ENCODE assay signal across 10 cellular contexts in the genomic region with DNA sequence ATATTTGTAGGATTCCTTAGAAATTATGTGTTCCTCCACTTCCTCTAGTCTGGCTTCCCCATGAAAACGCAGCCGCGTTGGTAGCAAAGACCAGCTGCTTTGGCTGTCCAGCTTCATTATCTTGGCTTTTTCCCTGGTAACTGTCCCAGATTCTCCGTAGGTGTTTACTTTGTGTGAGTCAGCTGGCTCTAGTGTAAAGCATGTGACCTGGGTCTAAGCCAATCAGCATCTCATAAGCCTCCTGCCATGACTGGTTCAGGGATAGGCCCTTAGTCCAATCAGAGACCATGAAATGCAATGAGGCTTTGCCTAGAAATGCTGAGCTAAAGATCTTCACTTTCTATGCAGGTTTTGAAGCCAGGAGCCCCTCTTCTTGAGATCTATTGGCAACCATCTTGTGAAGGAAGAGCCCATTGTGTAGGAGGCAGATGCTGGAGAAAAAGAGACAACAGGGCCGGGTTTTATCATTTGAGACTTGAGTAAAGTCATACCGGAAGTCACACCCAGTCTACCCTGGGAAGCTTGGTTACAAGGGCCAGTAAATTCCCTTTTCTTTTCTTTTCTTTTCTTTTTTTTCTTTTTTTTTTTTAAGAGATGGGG.
DNase-seq lines count a peak whose midpoint lies in the region; ATAC-seq and TF ChIP-seq lines count a peak whose summit lies in the region.
"Had no signal": no experiment of that assay in that cellular context is flagged by ENCODE, and none has a peak within 500 bp of the region (broad histone marks: within the 10 kb centered on the region; RNA-seq: fewer than 3 reads in every experiment).

No MANE protein-coding gene starts in this region.

- TF ChIP-seq CTCF in Loucy (conservative IDR thresholded peaks at IDR 0.05; ENCODE audit: low read length) (no peak), MM.1S (IDR thresholded peaks at IDR 0.05; ENCODE audit: low read length) (no peak)

- no peak overlapping the region for H3K4me2 ChIP-seq in Loucy (ENCODE audit: low read depth, low read length, poor library complexity, severe bottlenecking)
- no peak overlapping the region for H3K4me2 ChIP-seq in MM.1S (ENCODE audit: low read depth, low read length)

- H3K4me1 Mint-ChIP-seq in dendritic cell treated with granulocyte-macrophage colony-stimulating factor and Interleukin-4, amounts not matched to agents 40 ng/mL and 50 ng/mL, for 4 days (ENCODE audit: low read depth) = peaks cover 92% of the 10 kb centered on the region

- no peaks in the 10 kb centered on the region for H3K79me2 ChIP-seq in Loucy (ENCODE audit: insufficient read depth, low read length)
- H3K79me2 ChIP-seq in MM.1S (ENCODE audit: low read length) = no peaks in the 10 kb centered on the region

- H4K20me1 ChIP-seq in Loucy (ENCODE audit: insufficient read depth, low read length, poor library complexity, severe bottlenecking) = no peaks in the 10 kb centered on the region
- no peaks in the 10 kb centered on the region for H4K20me1 ChIP-seq in MM.1S (ENCODE audit: insufficient read depth, low read length)

- H3K27me3 ChIP-seq in Loucy (ENCODE audit: insufficient read depth, low read length, poor library complexity, severe bottlenecking) (no peaks in the 10 kb centered on the region), MM.1S (replicated peaks; ENCODE audit: insufficient read depth, low read length) (no peaks in the 10 kb centered on the region)

- H3K36me3 Mint-ChIP-seq in dendritic cell treated with granulocyte-macrophage colony-stimulating factor and Interleukin-4, amounts not matched to agents 40 ng/mL and 50 ng/mL, for 4 days (ENCODE audit: low read depth) = peaks cover 4% of the 10 kb centered on the region

- H3K4me3 ChIP-seq in Loucy (ENCODE audit: low read length, poor library complexity, severe bottlenecking) (no peak overlapping the region), MM.1S (ENCODE audit: low read length) (no peak overlapping the region)
- H3K4me3 ChIP-seq: tibial artery had no signal

- H2AFZ ChIP-seq in Loucy (ENCODE audit: low read length) = peak overlapping the region; percentile 19; the same call in 1 of the 2 replicates
- H2AFZ ChIP-seq in MM.1S (ENCODE audit: low read length) = no peak overlapping the region

- no peak overlapping the region for H3K9ac ChIP-seq in Loucy (ENCODE audit: low read depth, low read length, poor library complexity, severe bottlenecking)
- H3K9ac ChIP-seq in MM.1S (ENCODE audit: low read length) = no peak overlapping the region

- peaks cover 2% of the 10 kb centered on the region for H3K4me1 ChIP-seq in Loucy (ENCODE audit: insufficient read depth, low read length, poor library complexity, severe bottlenecking)
- H3K4me1 ChIP-seq in MM.1S (ENCODE audit: low read length) = no peaks in the 10 kb centered on the region
- H3K4me1 ChIP-seq: tibial artery had no signal

- H3K27me3 Mint-ChIP-seq in dendritic cell treated with granulocyte-macrophage colony-stimulating factor and Interleukin-4, amounts not matched to agents 40 ng/mL and 50 ng/mL, for 4 days = no peaks in the 10 kb centered on the region

- H3K36me3 ChIP-seq in Loucy (ENCODE audit: insufficient read depth, low read length) (no peaks in the 10 kb centered on the region), MM.1S (replicated peaks; ENCODE audit: insufficient read depth, low read length) (no peaks in the 10 kb centered on the region)
- H3K36me3 ChIP-seq: tibial artery had no signal

- H3K9me2 ChIP-seq in Loucy (replicated peaks; ENCODE audit: low read depth, low read length) (no peaks in the 10 kb centered on the region), MM.1S (replicated peaks; ENCODE audit: insufficient read depth, low read length) (no peaks in the 10 kb centered on the region)

- H3F3A ChIP-seq in Loucy (ENCODE audit: low read depth) (no peaks in the 10 kb centered on the region), MM.1S (ENCODE audit: insufficient read depth, low read length) (no peaks in the 10 kb centered on the region)

- intact Hi-C loops in dendritic cell treated with granulocyte-macrophage colony-stimulating factor and Interleukin-4, amounts not matched to agents 40 ng/mL and 50 ng/mL, for 4 days (cut with micrococcal nuclease) = loop anchor here (5.0 kb wide), 1 partner anchor 49 kb away; no protein-coding TSS in a partner anchor

- H3K27ac Mint-ChIP-seq in dendritic cell treated with granulocyte-macrophage colony-stimulating factor and Interleukin-4, amounts not matched to agents 40 ng/mL and 50 ng/mL, for 4 days = peak overlapping the region; percentile 96
- H3K27ac Mint-ChIP-seq: T-helper 17 cell had no signal

- ATAC-seq in GM21381 (IDR thresholded peaks at IDR 0.05; ENCODE audit: unreplicated experiment) (no peak), GM19035 (IDR thresholded peaks at IDR 0.05; ENCODE audit: unreplicated experiment) (no peak)
- ATAC-seq: T-helper 17 cell had no signal

- H3K4me3 Mint-ChIP-seq in dendritic cell treated with granulocyte-macrophage colony-stimulating factor and Interleukin-4, amounts not matched to agents 40 ng/mL and 50 ng/mL, for 4 days = peak overlapping the region; percentile 66
- H3K4me3 Mint-ChIP-seq: T-helper 17 cell had no signal

- H3K27ac ChIP-seq in MM.1S (ENCODE audit: low read length) = no peak overlapping the region
- H3K27ac ChIP-seq: tibial artery had no signal

- peaks cover 4% of the 10 kb centered on the region for H3K9me3 Mint-ChIP-seq in dendritic cell treated with granulocyte-macrophage colony-stimulating factor and Interleukin-4, amounts not matched to agents 40 ng/mL and 50 ng/mL, for 4 days

- DNase-seq in Ammon's horn (ENCODE audit: low spot score) (peak; percentile 26), middle frontal gyrus (ENCODE audit: extremely low spot score, low spot score) (peak; percentile 47), retina (no peak), MM.1S (no peak)
- DNase-seq: T-helper 17 cell had no signal

- H3K9me3 ChIP-seq in Loucy (ENCODE audit: insufficient read depth, low read depth, low read length) (0 out of 2 replicates have a peak, but pooled peaks cover 3% of the 10 kb centered on the region), MM.1S (replicated peaks; ENCODE audit: insufficient read depth, low read length) (no peaks in the 10 kb centered on the region)

Comparison
In these comparisons a context has a peak if more than half of its experiments do, and no peak if none do; other contexts are left out.
1. DNase-seq: peak in Ammon's horn (single experiment) and middle frontal gyrus (single experiment); none in retina (single experiment) and MM.1S (single experiment).